In the genomic region with DNA sequence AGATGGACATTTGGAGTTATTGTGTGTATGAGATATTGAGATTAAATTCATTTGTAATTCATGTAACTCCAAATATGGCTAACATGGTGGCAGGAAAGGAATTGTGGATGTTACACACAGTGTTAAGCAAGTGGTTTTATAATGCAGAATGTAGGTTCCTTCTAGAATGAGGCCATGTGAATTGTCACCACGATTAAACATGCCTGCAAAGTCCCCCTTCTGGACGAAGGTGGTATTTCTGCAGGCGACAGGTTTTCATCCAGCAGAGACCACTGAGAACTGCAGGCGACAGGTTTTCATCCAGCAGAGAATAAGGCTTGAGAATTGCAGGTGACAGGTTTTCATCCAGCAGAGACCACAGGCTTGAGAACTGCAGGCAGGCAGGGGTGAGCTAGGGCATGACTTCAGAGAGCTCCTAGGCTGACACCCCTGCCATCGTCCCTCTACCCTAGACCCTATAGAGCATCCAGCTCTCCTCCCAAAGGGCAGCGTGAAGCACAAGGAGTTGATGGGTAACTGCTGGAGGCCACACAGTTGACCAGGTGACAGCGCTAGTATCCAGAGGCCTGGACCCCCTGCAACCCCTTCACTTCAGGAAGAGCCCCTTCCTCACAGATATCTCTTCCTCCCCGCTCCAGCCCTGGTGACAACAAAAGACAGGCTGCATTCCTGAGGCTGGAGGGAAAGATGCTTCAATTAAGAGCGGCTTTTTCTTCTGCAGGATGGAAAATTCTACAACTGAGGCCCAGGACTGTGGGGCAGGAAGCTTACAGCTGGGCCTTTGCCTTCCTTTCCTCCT, we compare ENCODE assay signal across 8 cellular contexts.
DNase-seq lines count a peak whose midpoint lies in the region; TF ChIP-seq lines count a peak whose summit lies in the region.

No MANE protein-coding gene starts in this region.

- DNase-seq in activated gamma-delta T cell treated with Interleukin-2 at 50 U/mL for 16 hours (peak; percentile 50), activated gamma-delta T cell (lab: John Stamatoyannopoulos, UW) (no peak), NCI-H146 treated with DMSO at 0.1 percent for 48 hours (lab: John Stamatoyannopoulos, UW; ENCODE audit: unreplicated experiment) (peak; percentile 32), choroid plexus epithelial cell (ENCODE audit: low read depth) (peak; percentile 74), medulla oblongata (ENCODE audit: extremely low spot score) (peak; percentile 45), NCI-H1048 (lab: John Stamatoyannopoulos, UW) (no peak)
- DNase-seq in activated CD4-positive, CD25-positive, alpha-beta regulatory T cell treated with anti-CD3 and anti-CD28 coated beads, Interleukin-2, amount 50 U/mL, for 16 hours (ENCODE audit: low read depth, low spot score) = peak; percentile 18
- DNase-seq in stimulated activated naive CD4-positive, alpha-beta T cell treated with Interleukin-2 at 50 U/mL for 16 hours (lab: John Stamatoyannopoulos, UW) = peak; percentile 17

- no peak overlapping the region for H3K4me3 ChIP-seq in choroid plexus epithelial cell (ENCODE audit: low read depth, low read length)

- peak; percentile 85 for TF ChIP-seq CTCF in choroid plexus epithelial cell (conservative IDR thresholded peaks at IDR 0.05; ENCODE audit: low read depth, low read length)

Comparison
In these comparisons a context has a peak if more than half of its experiments do, and no peak if none do; other contexts are left out.
1. DNase-seq: peak in activated gamma-delta T cell treated with Interleukin-2 at 50 U/mL for 16 hours (single experiment), NCI-H146 treated with DMSO at 0.1 percent for 48 hours (single experiment), activated CD4-positive, CD25-positive, alpha-beta regulatory T cell treated with anti-CD3 and anti-CD28 coated beads, Interleukin-2, amount 50 U/mL, for 16 hours (single experiment), choroid plexus epithelial cell (single experiment), medulla oblongata (single experiment) and stimulated activated naive CD4-positive, alpha-beta T cell treated with Interleukin-2 at 50 U/mL for 16 hours (single experiment); none in activated gamma-delta T cell (single experiment) and NCI-H1048 (single experiment).